Comparison of ENCODE assay signal across 8 cellular contexts in genomic region chrX:111098874-111099273, GRCh38. TPM values are rescaled to one million over a fixed set of nuclear protein-coding genes. Genes with fewer than 3 reads are reported as not detected.
DNase-seq lines count a peak whose midpoint lies in the region; ATAC-seq and TF ChIP-seq lines count a peak whose summit lies in the region.

No MANE protein-coding gene starts in this region.

- H3K4me1 Mint-ChIP-seq in activated T-helper 1 cell treated with anti-CD3 and anti-CD28 coated beads, Interleukin-12 subunit alpha, Interleukin-12 subunit beta, Interleukin-2, Interleukin-4 antibody, amounts not matched to agents 30 ng/mL and 10 ng/mL and 1 ng/mL, durations not matched to agents 14 hours and 24 hours and 36 hours (ENCODE audit: low read depth), result peaks cover 15% of the 10 kb centered on the region

- H3K27me3 Mint-ChIP-seq in activated T-helper 1 cell treated with anti-CD3 and anti-CD28 coated beads, Interleukin-12 subunit alpha, Interleukin-12 subunit beta, Interleukin-2, Interleukin-4 antibody, amounts not matched to agents 30 ng/mL and 10 ng/mL and 1 ng/mL, durations not matched to agents 14 hours and 24 hours and 36 hours (ENCODE audit: insufficient read depth), result peaks cover 18% of the 10 kb centered on the region

- H3K36me3 ChIP-seq in NT2/D1 (ENCODE audit: insufficient read depth, insufficient read length, low read length) (peaks cover 10% of the 10 kb centered on the region), gastroesophageal sphincter (no peaks in the 10 kb centered on the region)

- H3K9me3 ChIP-seq in NT2/D1 (ENCODE audit: insufficient read depth, low read length), result no peaks in the 10 kb centered on the region
- no peaks in the 10 kb centered on the region for H3K9me3 ChIP-seq in gastroesophageal sphincter

- H3K4me1 ChIP-seq in NT2/D1 (ENCODE audit: insufficient read depth, insufficient read length) (peaks cover 4% of the 10 kb centered on the region), gastroesophageal sphincter (no peaks in the 10 kb centered on the region)

- H3K9me3 Mint-ChIP-seq in activated T-helper 1 cell treated with anti-CD3 and anti-CD28 coated beads, Interleukin-12 subunit alpha, Interleukin-12 subunit beta, Interleukin-2, Interleukin-4 antibody, amounts not matched to agents 30 ng/mL and 10 ng/mL and 1 ng/mL, durations not matched to agents 14 hours and 24 hours and 36 hours, result no peaks in the 10 kb centered on the region

- TF ChIP-seq CTCF in gastroesophageal sphincter (IDR thresholded peaks at IDR 0.05), result peak; percentile 26 to 79 (median 50)

- no peak for TF ChIP-seq EP300 in gastroesophageal sphincter (IDR thresholded peaks at IDR 0.05)

- DNase-seq in NCI-H2107 (lab: John Stamatoyannopoulos, UW) (peak; percentile 5), NCI-H2107 treated with DMSO at 0.1 percent for 48 hours (lab: John Stamatoyannopoulos, UW; ENCODE audit: unreplicated experiment) (no peak), NT2/D1 (ENCODE audit: low read depth, low spot score) (peak; percentile 56), retina (peak; percentile 60), NCI-H2171 treated with DMSO at 0.1 percent for 48 hours (lab: John Stamatoyannopoulos, UW) (no peak)
- peak; percentile 27 for DNase-seq in activated T-helper 1 cell treated with anti-CD3 and anti-CD28 coated beads, Interleukin-12 subunit alpha, Interleukin-12 subunit beta, Interleukin-2, Interleukin-4 antibody, amounts not matched to agents 30 ng/mL and 10 ng/mL and 1 ng/mL, durations not matched to agents 14 hours and 24 hours and 36 hours (ENCODE audit: low spot score)

- intact Hi-C loops in activated T-helper 1 cell treated with anti-CD3 and anti-CD28 coated beads, Interleukin-12 subunit alpha, Interleukin-12 subunit beta, Interleukin-2, Interleukin-4 antibody, amounts not matched to agents 30 ng/mL and 10 ng/mL and 1 ng/mL, durations not matched to agents 14 hours and 24 hours and 36 hours (cut with micrococcal nuclease), result loop anchor here (1.0 to 5.0 kb wide), 3 partner anchors 24 to 145 kb away; no protein-coding TSS in a partner anchor

- no peak overlapping the region for H3K27ac Mint-ChIP-seq in activated T-helper 1 cell treated with anti-CD3 and anti-CD28 coated beads, Interleukin-12 subunit alpha, Interleukin-12 subunit beta, Interleukin-2, Interleukin-4 antibody, amounts not matched to agents 30 ng/mL and 10 ng/mL and 1 ng/mL, durations not matched to agents 14 hours and 24 hours and 36 hours

- H3K36me3 Mint-ChIP-seq in activated T-helper 1 cell treated with anti-CD3 and anti-CD28 coated beads, Interleukin-12 subunit alpha, Interleukin-12 subunit beta, Interleukin-2, Interleukin-4 antibody, amounts not matched to agents 30 ng/mL and 10 ng/mL and 1 ng/mL, durations not matched to agents 14 hours and 24 hours and 36 hours (ENCODE audit: low read depth), result no peaks in the 10 kb centered on the region

- TF ChIP-seq POLR2A in gastroesophageal sphincter (IDR thresholded peaks at IDR 0.05), result no peak

- no peak overlapping the region for H3K9ac ChIP-seq in NT2/D1 (ENCODE audit: insufficient read length, low read depth)

- no peak overlapping the region for H3K4me3 ChIP-seq in NT2/D1 (ENCODE audit: insufficient read length, low read depth)
- no peak overlapping the region for H3K4me3 ChIP-seq in gastroesophageal sphincter

- peak; percentile 56 for ATAC-seq in HG02763 (IDR thresholded peaks at IDR 0.05; ENCODE audit: unreplicated experiment)
- no peak for ATAC-seq in gastroesophageal sphincter

- H3K4me3 Mint-ChIP-seq in activated T-helper 1 cell treated with anti-CD3 and anti-CD28 coated beads, Interleukin-12 subunit alpha, Interleukin-12 subunit beta, Interleukin-2, Interleukin-4 antibody, amounts not matched to agents 30 ng/mL and 10 ng/mL and 1 ng/mL, durations not matched to agents 14 hours and 24 hours and 36 hours, result no peak overlapping the region

- H3K27me3 ChIP-seq in NT2/D1 (ENCODE audit: insufficient read depth, insufficient read length) (no peaks in the 10 kb centered on the region), gastroesophageal sphincter (no peaks in the 10 kb centered on the region)

- 64% methylated on average over 7 of the region's 22 CpGs; no CpG with 5 or more reads in 1 of the 2 donors for WGBS in gastroesophageal sphincter (ENCODE audit: low coverage in 1 of 2), 2 donors

- H3K27ac ChIP-seq in gastroesophageal sphincter, result no peak overlapping the region

RNA-seq across cellular contexts. Expression of gene PAK3, which starts 2.9 kb away (rescaled TPM):
- total RNA-seq in activated T-helper 1 cell treated with anti-CD3 and anti-CD28 coated beads, Interleukin-12 subunit alpha, Interleukin-12 subunit beta, Interleukin-2, Interleukin-4 antibody, amounts not matched to agents 30 ng/mL and 10 ng/mL and 1 ng/mL, durations not matched to agents 14 hours and 24 hours and 36 hours, result 0.03 TPM in 1 of 2 replicates, not detected in the other
- 1 to 10 TPM; 1.8 to 5.0 (median 2.2) TPM for total RNA-seq in gastroesophageal sphincter

Comparison
In these comparisons a context has a peak if more than half of its experiments do, and no peak if none do; other contexts are left out.
1. DNase-seq: peak in NCI-H2107 (single experiment), NT2/D1 (single experiment), activated T-helper 1 cell treated with anti-CD3 and anti-CD28 coated beads, Interleukin-12 subunit alpha, Interleukin-12 subunit beta, Interleukin-2, Interleukin-4 antibody, amounts not matched to agents 30 ng/mL and 10 ng/mL and 1 ng/mL, durations not matched to agents 14 hours and 24 hours and 36 hours (single experiment) and retina (single experiment); none in NCI-H2107 treated with DMSO at 0.1 percent for 48 hours (single experiment) and NCI-H2171 treated with DMSO at 0.1 percent for 48 hours (single experiment).